In the genomic region with DNA sequence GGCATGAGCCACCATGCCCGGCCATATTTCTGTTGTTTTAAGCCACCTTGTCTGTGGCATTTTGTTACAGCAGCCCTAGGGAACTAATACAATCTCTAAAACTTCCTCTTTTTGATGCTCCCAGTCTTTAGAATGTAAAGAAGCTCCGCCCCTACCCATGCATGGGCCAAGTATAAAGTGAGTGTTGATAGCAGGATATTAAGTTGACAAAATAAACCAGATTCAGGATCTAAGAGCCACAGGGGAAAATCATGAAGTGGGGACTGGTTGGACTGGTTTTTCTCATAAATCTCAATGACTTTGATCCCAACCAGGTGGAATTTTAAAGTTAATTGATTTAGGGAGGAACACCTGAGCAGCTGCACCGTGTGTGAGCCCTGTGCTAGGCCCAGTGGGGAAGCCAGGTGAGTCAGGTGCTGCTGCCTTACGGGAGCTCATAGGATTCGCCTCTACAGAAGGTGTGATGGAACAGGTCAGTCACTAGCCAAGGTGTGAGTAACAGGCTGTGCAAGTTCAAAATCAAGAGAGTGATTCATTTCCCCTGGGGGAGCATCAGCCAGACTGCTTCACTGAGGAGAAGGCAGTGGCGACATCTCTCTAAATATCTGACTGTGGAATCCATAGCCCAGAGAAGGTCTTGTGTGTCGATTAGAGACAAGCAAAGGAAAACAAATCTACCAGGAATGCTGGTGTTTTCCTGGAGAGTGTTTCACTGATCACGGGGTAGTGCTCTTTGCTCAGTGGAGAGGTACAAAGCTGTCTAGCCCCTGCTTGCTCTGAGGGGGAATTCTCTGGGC, we compare ENCODE assay signal across 9 cellular contexts. TPM values are rescaled to one million over a fixed set of nuclear protein-coding genes. Genes with fewer than 3 reads are reported as not detected.
DNase-seq lines count a peak whose midpoint lies in the region; ATAC-seq, FAIRE-seq and TF ChIP-seq lines count a peak whose summit lies in the region.
"Had no signal": no experiment of that assay in that cellular context is flagged by ENCODE, and none has a peak within 500 bp of the region (broad histone marks: within the 10 kb centered on the region; RNA-seq: fewer than 3 reads in every experiment).

No MANE protein-coding gene starts in this region.

- H3K36me3 Mint-ChIP-seq in astrocyte (ENCODE audit: low read depth, unreplicated experiment) = peaks cover 4% of the 10 kb centered on the region
- no peaks in the 10 kb centered on the region for H3K36me3 Mint-ChIP-seq in activated CD8-positive, alpha-beta memory T cell treated with anti-CD3 and anti-CD28 coated beads, Interleukin-2, amount 10 ng/mL, durations not matched to agents 7 days and 5 days

- no peak overlapping the region for H3K4me3 Mint-ChIP-seq in astrocyte (ENCODE audit: unreplicated experiment)
- no peak overlapping the region for H3K4me3 Mint-ChIP-seq in activated CD8-positive, alpha-beta memory T cell treated with anti-CD3 and anti-CD28 coated beads, Interleukin-2, amount 10 ng/mL, durations not matched to agents 7 days and 5 days

- TF ChIP-seq CTCF in astrocyte (IDR thresholded peaks at IDR 0.05; ENCODE audit: insufficient read depth, low read depth, low read length) (no peak), BE2C (IDR thresholded peaks at IDR 0.05; ENCODE audit: low read depth, low read length) (no peak), uterus (IDR thresholded peaks at IDR 0.05) (no peak)

- H2AFZ ChIP-seq in astrocyte (ENCODE audit: low read depth, low read length) = no peak overlapping the region

- CTCF ChIA-PET in activated CD8-positive, alpha-beta memory T cell treated with anti-CD3 and anti-CD28 coated beads, Interleukin-2, amount 10 ng/mL, durations not matched to agents 7 days and 5 days (lab: Charles Lee) = interaction anchor here (0.9 to 1.9 kb wide), 2 partner anchors 16 to 48 kb away, joined by 3 to 6 read pairs; no protein-coding TSS in a partner anchor

- H3K4me2 ChIP-seq in astrocyte (ENCODE audit: low read length) = peak overlapping the region; percentile 15

- H3K27me3 Mint-ChIP-seq in astrocyte (ENCODE audit: low read depth, unreplicated experiment) = no peaks in the 10 kb centered on the region
- H3K27me3 Mint-ChIP-seq in activated CD8-positive, alpha-beta memory T cell treated with anti-CD3 and anti-CD28 coated beads, Interleukin-2, amount 10 ng/mL, durations not matched to agents 7 days and 5 days = peaks cover 23% of the 10 kb centered on the region

- no peaks in the 10 kb centered on the region for H3K9me3 ChIP-seq in MG63
- no peaks in the 10 kb centered on the region for H3K9me3 ChIP-seq in astrocyte (ENCODE audit: insufficient read depth, low read depth, low read length)
- H3K9me3 ChIP-seq in muscle layer of duodenum (ENCODE audit: control insufficient read depth in 1 of 2, low read length in 2 of 2) = no peaks in the 10 kb centered on the region
- no peaks in the 10 kb centered on the region for H3K9me3 ChIP-seq in BE2C
- no peaks in the 10 kb centered on the region for H3K9me3 ChIP-seq in uterus

- DNase-seq in DMS79 treated with DMSO at 0.1 percent for 48 hours (lab: John Stamatoyannopoulos, UW) = peak; percentile 94
- DNase-seq in MG63 = peak; percentile 52
- DNase-seq in astrocyte (ENCODE audit: low read depth) = peak; percentile 26
- DNase-seq in BE2C = no peak
- DNase-seq in foreskin melanocyte = no peak
- DNase-seq in uterus = no peak
- no peak for DNase-seq in activated CD8-positive, alpha-beta memory T cell treated with anti-CD3 and anti-CD28 coated beads, Interleukin-2, amount 10 ng/mL, durations not matched to agents 7 days and 5 days

- ATAC-seq in activated CD8-positive, alpha-beta memory T cell treated with anti-CD3 and anti-CD28 coated beads, Interleukin-2, amount 10 ng/mL, durations not matched to agents 7 days and 5 days = no peak

- H3K4me1 Mint-ChIP-seq in astrocyte (ENCODE audit: low read depth, unreplicated experiment) = peaks cover 23% of the 10 kb centered on the region
- H3K4me1 Mint-ChIP-seq in activated CD8-positive, alpha-beta memory T cell treated with anti-CD3 and anti-CD28 coated beads, Interleukin-2, amount 10 ng/mL, durations not matched to agents 7 days and 5 days = no peaks in the 10 kb centered on the region

- H3K79me2 ChIP-seq in astrocyte (ENCODE audit: insufficient read depth, low read length) = peaks cover 3% of the 10 kb centered on the region

- no peak overlapping the region for H3K9ac ChIP-seq in astrocyte (ENCODE audit: low read length)

- no peak overlapping the region for H3K27ac Mint-ChIP-seq in astrocyte (ENCODE audit: unreplicated experiment)
- no peak overlapping the region for H3K27ac Mint-ChIP-seq in activated CD8-positive, alpha-beta memory T cell treated with anti-CD3 and anti-CD28 coated beads, Interleukin-2, amount 10 ng/mL, durations not matched to agents 7 days and 5 days

- H4K20me1 ChIP-seq in astrocyte (ENCODE audit: insufficient read depth, low read length) = no peaks in the 10 kb centered on the region

- no peaks in the 10 kb centered on the region for H3K27me3 ChIP-seq in MG63
- H3K27me3 ChIP-seq in astrocyte (ENCODE audit: insufficient read depth, low read length) = no peaks in the 10 kb centered on the region
- no peaks in the 10 kb centered on the region for H3K27me3 ChIP-seq in muscle layer of duodenum (ENCODE audit: low read depth, low read length)
- H3K27me3 ChIP-seq in BE2C = no peaks in the 10 kb centered on the region
- H3K27me3 ChIP-seq in uterus = no peaks in the 10 kb centered on the region

- peaks cover 17% of the 10 kb centered on the region for H3K4me1 ChIP-seq in astrocyte (ENCODE audit: insufficient read depth, low read length)
- peaks cover 6% of the 10 kb centered on the region in 2 donors for H3K4me1 ChIP-seq in muscle layer of duodenum (ENCODE audit: control insufficient read depth in 1 of 2, insufficient read depth in 2 of 2, low read length in 2 of 2)
- H3K4me1 ChIP-seq in BE2C = peaks cover 6% of the 10 kb centered on the region; the same call in 1 of the 2 replicates
- no peaks in the 10 kb centered on the region for H3K4me1 ChIP-seq in uterus

- intact Hi-C loops in uterus (cut with DNase I; ENCODE audit: low total_unique reads) = no loop called here

- no peak for FAIRE-seq in astrocyte (lab: Jason Lieb, UNC)
- FAIRE-seq: GM12892 had no signal

- H3K9me3 Mint-ChIP-seq in astrocyte (ENCODE audit: unreplicated experiment) = no peaks in the 10 kb centered on the region
- no peaks in the 10 kb centered on the region for H3K9me3 Mint-ChIP-seq in activated CD8-positive, alpha-beta memory T cell treated with anti-CD3 and anti-CD28 coated beads, Interleukin-2, amount 10 ng/mL, durations not matched to agents 7 days and 5 days (ENCODE audit: low read depth)

- H3K4me3 ChIP-seq in MG63 (no peak overlapping the region), astrocyte (ENCODE audit: insufficient read depth, low read depth, low read length) (no peak overlapping the region), muscle layer of duodenum (ENCODE audit: low read depth in 1 of 2, low read length in 2 of 2) (no peak overlapping the region), BE2C (ENCODE audit: low read depth, low read length) (no peak overlapping the region), uterus (no peak overlapping the region)

- H3K27ac ChIP-seq in astrocyte (ENCODE audit: low read depth, low read length) = no peak overlapping the region
- H3K27ac ChIP-seq in muscle layer of duodenum (ENCODE audit: low read length) = peak overlapping the region; percentile 16
- no peak overlapping the region for H3K27ac ChIP-seq in uterus

- H3K36me3 ChIP-seq in MG63 (no peaks in the 10 kb centered on the region), astrocyte (ENCODE audit: insufficient read depth, low read length) (no peaks in the 10 kb centered on the region), muscle layer of duodenum (ENCODE audit: control insufficient read depth in 1 of 2, insufficient read depth in 2 of 2, low read length in 2 of 2) (no peaks in the 10 kb centered on the region), BE2C (peaks cover 2% of the 10 kb centered on the region; the same call in 1 of the 2 replicates), uterus (no peaks in the 10 kb centered on the region)

- no peak for TF ChIP-seq POLR2A in uterus (IDR thresholded peaks at IDR 0.05)

RNA-seq across cellular contexts. Expression of a gene that starts 29.2 kb away (rescaled TPM):
- total RNA-seq in MG63 (2014; rRNA removed; shearing (Covaris generic); ENCODE audit: low replicate concordance) = not detected in 2 replicates
- total RNA-seq in astrocyte (15.2 and 23.5 TPM in 2 replicates), uterus (10 to 100 TPM in 1 of 4 donors, 1 to 10 TPM in 1, under 1 TPM in 1, not detected in 1; 0.59 to 35.7 (median 1.0) TPM)
- polyA plus RNA-seq in BE2C (2012; ENCODE audit: insufficient read depth, insufficient read length, low read depth) = 1.2 TPM
- total RNA-seq in activated CD8-positive, alpha-beta memory T cell treated with anti-CD3 and anti-CD28 coated beads, Interleukin-2, amount 10 ng/mL, durations not matched to agents 7 days and 5 days = under 1 TPM in 1 of 2 experiments, not detected in 1; 0.14 TPM

Comparison
In these comparisons a context has a peak if more than half of its experiments do, and no peak if none do; other contexts are left out.
1. DNase-seq: peak in DMS79 treated with DMSO at 0.1 percent for 48 hours (single experiment), MG63 (single experiment) and astrocyte (single experiment); none in BE2C (single experiment), foreskin melanocyte (single experiment), uterus (0 of 2) and activated CD8-positive, alpha-beta memory T cell treated with anti-CD3 and anti-CD28 coated beads, Interleukin-2, amount 10 ng/mL, durations not matched to agents 7 days and 5 days (single experiment).